Comparison of ENCODE assay signal across 13 cellular contexts in the genomic region with DNA sequence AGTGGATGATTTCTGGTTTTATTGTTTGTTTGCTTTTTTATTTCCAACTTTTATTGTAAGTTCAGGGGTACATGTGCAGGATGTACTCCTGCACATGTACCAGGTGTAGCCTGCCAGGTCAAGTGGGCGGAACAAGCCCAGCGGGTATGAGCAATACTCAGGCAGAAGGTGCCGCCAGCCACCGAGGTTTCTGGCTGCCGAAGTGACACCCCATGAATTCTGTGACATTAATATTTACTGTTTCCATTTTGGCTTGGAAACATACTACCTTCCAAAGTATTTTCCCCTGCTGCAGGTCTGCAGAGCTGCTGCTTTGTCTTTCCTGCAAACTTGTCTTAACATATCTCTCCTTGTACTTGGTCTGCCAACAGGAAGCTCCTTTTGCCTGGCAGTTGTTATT.
A peak's percentile ranks its signal among the peaks of the same experiment; 100 is the strongest.
DNase-seq lines count a peak whose midpoint lies in the region; ATAC-seq and TF ChIP-seq lines count a peak whose summit lies in the region.
"Had no signal": no experiment of that assay in that cellular context is flagged by ENCODE, and none has a peak within 500 bp of the region (broad histone marks: within the 10 kb centered on the region; RNA-seq: fewer than 3 reads in every experiment).

No MANE protein-coding gene starts in this region.

- H3K27me3 Mint-ChIP-seq in activated naive CD4-positive, alpha-beta T cell treated with anti-CD3 and anti-CD28 coated beads, Interleukin-2, amount 50 U/mL, for 24 hours = no peaks in the 10 kb centered on the region
- H3K27me3 Mint-ChIP-seq: stimulated activated naive CD8-positive, alpha-beta T cell treated with anti-CD3 and anti-CD28 coated beads, Interleukin-15, Interleukin-2, amounts not matched to agents 100 ng/mL and 50 ng/mL, for 24 hours had no signal

- no peak overlapping the region for H3K9ac ChIP-seq in PC-3 (ENCODE audit: low read length)

- no peak for DNase-seq in activated naive CD4-positive, alpha-beta T cell treated with anti-CD3 and anti-CD28 coated beads, Interleukin-2, amount 50 U/mL, for 72 hours (ENCODE audit: low spot score in 2 of 2)
- DNase-seq in PC-3 = no peak
- peak; percentile 60 for DNase-seq in epithelial cell of esophagus (ENCODE audit: low read depth)
- peak; percentile 50 for DNase-seq in stomach
- DNase-seq in OCI-LY7 (ENCODE audit: low spot score) = no peak
- no peak for DNase-seq in NCI-H524 treated with DMSO at 0.1 percent for 48 hours (lab: John Stamatoyannopoulos, UW)
- DNase-seq: EL, heart left ventricle, Karpas-422, right cardiac atrium had no signal

- H3K9me3 ChIP-seq in PC-3 (ENCODE audit: low read length) = no peaks in the 10 kb centered on the region
- H3K9me3 ChIP-seq in stomach = no peaks in the 10 kb centered on the region
- H3K9me3 ChIP-seq in OCI-LY7 (ENCODE audit: low read length) = no peaks in the 10 kb centered on the region
- H3K9me3 ChIP-seq: heart left ventricle had no signal

- WGBS in stomach, 5 donors = 31 to 66% (median 36%) methylated on average over 5 of the region's 5 CpGs

- no peaks in the 10 kb centered on the region for H3F3A ChIP-seq in PC-3 (ENCODE audit: low read length, unreplicated experiment)

- H3K4me3 Mint-ChIP-seq in activated naive CD4-positive, alpha-beta T cell treated with anti-CD3 and anti-CD28 coated beads, Interleukin-2, amount 50 U/mL, for 24 hours = peak overlapping the region; percentile 7
- H3K4me3 Mint-ChIP-seq: stimulated activated naive CD8-positive, alpha-beta T cell treated with anti-CD3 and anti-CD28 coated beads, Interleukin-15, Interleukin-2, amounts not matched to agents 100 ng/mL and 50 ng/mL, for 24 hours had no signal

- H3K79me2 ChIP-seq in PC-3 (ENCODE audit: low read length) = peaks cover 15% of the 10 kb centered on the region; the same call in 1 of the 2 replicates
- H3K79me2 ChIP-seq in OCI-LY7 (ENCODE audit: insufficient read depth, low read depth, low read length) = no peaks in the 10 kb centered on the region; the same call in 1 of the 2 replicates

- no peaks in the 10 kb centered on the region for H3K9me2 ChIP-seq in PC-3 (replicated peaks; ENCODE audit: low read length)
- no peaks in the 10 kb centered on the region for H3K9me2 ChIP-seq in OCI-LY7 (ENCODE audit: insufficient read depth, low read length)

- H3K4me2 ChIP-seq in PC-3 (ENCODE audit: low read length) (no peak overlapping the region), OCI-LY7 (ENCODE audit: low read length) (no peak overlapping the region)

- H3K4me1 ChIP-seq in PC-3 (ENCODE audit: insufficient read depth, low read length) (0 out of 2 replicates have a peak, but pooled peaks cover 4% of the 10 kb centered on the region), stomach (peaks cover 0 to 28% (median 17%) of the 10 kb centered on the region in 4 donors), OCI-LY7 (ENCODE audit: insufficient read depth, low read length, poor library complexity, severe bottlenecking) (peaks cover 17% of the 10 kb centered on the region)

- peaks cover 76% of the 10 kb centered on the region for H3K4me1 Mint-ChIP-seq in activated naive CD4-positive, alpha-beta T cell treated with anti-CD3 and anti-CD28 coated beads, Interleukin-2, amount 50 U/mL, for 24 hours

- no peak for ATAC-seq in activated naive CD4-positive, alpha-beta T cell treated with anti-CD3 and anti-CD28 coated beads, Interleukin-2, amount 50 U/mL, for 72 hours
- ATAC-seq in PC-3 (peak; percentile 13; the same call in 1 of the 2 replicates), GM21723 (IDR thresholded peaks at IDR 0.05; ENCODE audit: unreplicated experiment) (no peak)

- no peaks in the 10 kb centered on the region for H3K27me3 ChIP-seq in PC-3 (ENCODE audit: low read length)
- no peaks in the 10 kb centered on the region for H3K27me3 ChIP-seq in stomach
- H3K27me3 ChIP-seq: heart left ventricle had no signal

- BruUV-seq in PC-3 (replicated peaks; lab: Mats Ljungman, UMichigan) (no TSS peak), OCI-LY7 (replicated peaks; lab: Mats Ljungman, UMichigan) (no TSS peak)

- H3K36me3 Mint-ChIP-seq in activated naive CD4-positive, alpha-beta T cell treated with anti-CD3 and anti-CD28 coated beads, Interleukin-2, amount 50 U/mL, for 24 hours = peaks cover 8% of the 10 kb centered on the region
- H3K36me3 Mint-ChIP-seq in activated naive CD4-positive, alpha-beta T cell treated with anti-CD3 and anti-CD28 coated beads, Interleukin-2, amount 50 U/mL, for 72 hours = no peaks in the 10 kb centered on the region

- no peak overlapping the region for H3K27ac ChIP-seq in PC-3 (ENCODE audit: low read length)
- peak overlapping the region in 1 of 5 donors; percentile 16 for H3K27ac ChIP-seq in stomach
- no peak overlapping the region for H3K27ac ChIP-seq in OCI-LY7 (ENCODE audit: low read depth, low read length, poor library complexity, severe bottlenecking)
- H3K27ac ChIP-seq: heart left ventricle had no signal

- CTCF ChIA-PET in PC-3 (lab: Charles Lee) = no interaction called here
- CTCF ChIA-PET in OCI-LY7 (lab: Charles Lee; ENCODE audit: unreplicated experiment) = no interaction called here

- H3K36me3 ChIP-seq in PC-3 (ENCODE audit: low read depth, low read length) (no peaks in the 10 kb centered on the region), stomach (no peaks in the 10 kb centered on the region), OCI-LY7 (ENCODE audit: insufficient read depth, low read length) (no peaks in the 10 kb centered on the region)
- H3K36me3 ChIP-seq: heart left ventricle had no signal

- TF ChIP-seq CTCF in PC-3 (conservative IDR thresholded peaks at IDR 0.05; ENCODE audit: low read depth, low read length) (no peak), epithelial cell of esophagus (IDR thresholded peaks at IDR 0.05; ENCODE audit: insufficient read depth, low read depth, low read length, missing control alignments) (no peak), stomach (IDR thresholded peaks at IDR 0.05) (no peak), OCI-LY7 (conservative IDR thresholded peaks at IDR 0.05; ENCODE audit: low read length) (no peak)

- H3K4me3 ChIP-seq in PC-3 (ENCODE audit: low read length) (no peak overlapping the region), epithelial cell of esophagus (ENCODE audit: low read length) (no peak overlapping the region), stomach (no peak overlapping the region), OCI-LY7 (ENCODE audit: low read depth, low read length, poor library complexity, severe bottlenecking) (no peak overlapping the region)
- H3K4me3 ChIP-seq: heart left ventricle had no signal

- no peaks in the 10 kb centered on the region for H4K20me1 ChIP-seq in PC-3 (ENCODE audit: low read length)
- H4K20me1 ChIP-seq in OCI-LY7 (ENCODE audit: insufficient read depth, low read length) = no peaks in the 10 kb centered on the region

- no peak for TF ChIP-seq EP300 in stomach (IDR thresholded peaks at IDR 0.05)

- no peak for TF ChIP-seq POLR2A in stomach (IDR thresholded peaks at IDR 0.05)

- POLR2A ChIA-PET in PC-3 (lab: Charles Lee; ENCODE audit: unreplicated experiment) = no interaction called here
- POLR2A ChIA-PET in OCI-LY7 (lab: Charles Lee) = no interaction called here

- H3K27ac Mint-ChIP-seq in activated naive CD4-positive, alpha-beta T cell treated with anti-CD3 and anti-CD28 coated beads, Interleukin-2, amount 50 U/mL, for 24 hours = peak overlapping the region; percentile 30
- peak overlapping the region in 1 of 2 donors; percentile 15 for H3K27ac Mint-ChIP-seq in activated naive CD4-positive, alpha-beta T cell treated with anti-CD3 and anti-CD28 coated beads, Interleukin-2, amount 50 U/mL, for 72 hours
- H3K27ac Mint-ChIP-seq: stimulated activated naive CD8-positive, alpha-beta T cell treated with anti-CD3 and anti-CD28 coated beads, Interleukin-15, Interleukin-2, amounts not matched to agents 100 ng/mL and 50 ng/mL, for 24 hours had no signal

- H3K9me3 Mint-ChIP-seq in activated naive CD4-positive, alpha-beta T cell treated with anti-CD3 and anti-CD28 coated beads, Interleukin-2, amount 50 U/mL, for 24 hours = no peaks in the 10 kb centered on the region
- no peaks in the 10 kb centered on the region for H3K9me3 Mint-ChIP-seq in activated naive CD4-positive, alpha-beta T cell treated with anti-CD3 and anti-CD28 coated beads, Interleukin-2, amount 50 U/mL, for 72 hours
- H3K9me3 Mint-ChIP-seq: stimulated activated naive CD8-positive, alpha-beta T cell treated with anti-CD3 and anti-CD28 coated beads, Interleukin-15, Interleukin-2, amounts not matched to agents 100 ng/mL and 50 ng/mL, for 24 hours had no signal

- intact Hi-C loops in PC-3 (cut with micrococcal nuclease) (no loop called here), stomach (cut with DNase I; ENCODE audit: low total_unique reads) (no loop called here), OCI-LY7 (cut with micrococcal nuclease; ENCODE audit: unreplicated experiment) (no loop called here)

- no peak overlapping the region for H2AFZ ChIP-seq in PC-3 (ENCODE audit: low read length)
- H2AFZ ChIP-seq in OCI-LY7 (ENCODE audit: low read length) = no peak overlapping the region

Comparison
In these comparisons a context has a peak if more than half of its experiments do, and no peak if none do; other contexts are left out.
1. DNase-seq: peak in epithelial cell of esophagus (single experiment) and stomach (single experiment); none in activated naive CD4-positive, alpha-beta T cell treated with anti-CD3 and anti-CD28 coated beads, Interleukin-2, amount 50 U/mL, for 72 hours (0 of 2), PC-3 (single experiment), OCI-LY7 (single experiment) and NCI-H524 treated with DMSO at 0.1 percent for 48 hours (single experiment).